In genomic region chr2:10444463-10444862, GRCh38 we compare ENCODE assay signal across 17 cellular contexts. TPM values are rescaled to one million over a fixed set of nuclear protein-coding genes. Genes with fewer than 3 reads are reported as not detected.
DNase-seq lines count a peak whose midpoint lies in the region; ATAC-seq, FAIRE-seq and TF ChIP-seq lines count a peak whose summit lies in the region.
"Had no signal": no experiment of that assay in that cellular context is flagged by ENCODE, and none has a peak within 500 bp of the region (broad histone marks: within the 10 kb centered on the region; RNA-seq: fewer than 3 reads in every experiment).

No MANE protein-coding gene starts in this region.

- H3K36me3 Mint-ChIP-seq in astrocyte (ENCODE audit: low read depth, unreplicated experiment) = peaks cover 19% of the 10 kb centered on the region
- H3K36me3 Mint-ChIP-seq in stimulated activated effector memory CD8-positive, alpha-beta T cell treated with anti-CD3 and anti-CD28 coated beads, Interleukin-12 subunit alpha, Interleukin-12 subunit beta, amount 100 ng/mL, for 72 hours = peaks cover 71% of the 10 kb centered on the region

- H3K9me3 ChIP-seq in astrocyte (ENCODE audit: insufficient read depth, low read depth, low read length) = no peaks in the 10 kb centered on the region

- no peak overlapping the region for H3K27ac Mint-ChIP-seq in astrocyte (ENCODE audit: unreplicated experiment)
- no peak overlapping the region for H3K27ac Mint-ChIP-seq in stimulated activated effector memory CD8-positive, alpha-beta T cell treated with anti-CD3 and anti-CD28 coated beads, Interleukin-12 subunit alpha, Interleukin-12 subunit beta, amount 100 ng/mL, for 72 hours

- peak overlapping the region; percentile 89 for H3K4me2 ChIP-seq in astrocyte (ENCODE audit: low read length)

- no peak overlapping the region for H3K9ac ChIP-seq in astrocyte (ENCODE audit: low read length)

- no peak for FAIRE-seq in RCC 7860 (lab: Jason Lieb, UNC)
- FAIRE-seq in astrocyte (lab: Jason Lieb, UNC) = no peak
- FAIRE-seq: GM18507 had no signal

- peaks cover 2% of the 10 kb centered on the region for H3K4me1 Mint-ChIP-seq in astrocyte (ENCODE audit: low read depth, unreplicated experiment)
- peaks cover 30% of the 10 kb centered on the region for H3K4me1 Mint-ChIP-seq in stimulated activated effector memory CD8-positive, alpha-beta T cell treated with anti-CD3 and anti-CD28 coated beads, Interleukin-12 subunit alpha, Interleukin-12 subunit beta, amount 100 ng/mL, for 72 hours

- intact Hi-C loops in dorsolateral prefrontal cortex (cut with DNase I) = loop anchor here in 1 of 2 donors (10.0 kb wide), 1 partner anchor 220 kb away; no protein-coding TSS in a partner anchor

- H3K27ac ChIP-seq in astrocyte (ENCODE audit: low read depth, low read length) (no peak overlapping the region), dorsolateral prefrontal cortex (no peak overlapping the region)
- H3K27ac ChIP-seq: VCaP had no signal

- peak; percentile 67 for ATAC-seq in stimulated activated effector memory CD8-positive, alpha-beta T cell treated with anti-CD3 and anti-CD28 coated beads, Interleukin-12 subunit alpha, Interleukin-12 subunit beta, amount 100 ng/mL, for 72 hours
- ATAC-seq: left lobe of liver, Right ventricle myocardium inferior had no signal

- H3K27me3 ChIP-seq in astrocyte (ENCODE audit: insufficient read depth, low read length) (no peaks in the 10 kb centered on the region), dorsolateral prefrontal cortex (no peaks in the 10 kb centered on the region)

- DNase-seq in activated CD8-positive, alpha-beta memory T cell treated with anti-CD3 and anti-CD28 coated beads for 24 hours = peak; percentile 66
- no peak for DNase-seq in activated CD8-positive, alpha-beta memory T cell treated with anti-CD3 and anti-CD28 coated beads, Interleukin-2, amount 50 U/mL, for 48 hours
- DNase-seq in RCC 7860 (ENCODE audit: low spot score) (peak; percentile 31), astrocyte (ENCODE audit: low read depth) (peak; percentile 31), NCI-H187 treated with DMSO at 0.1 percent for 48 hours (lab: John Stamatoyannopoulos, UW) (no peak), dorsolateral prefrontal cortex (no peak), DMS 273 treated with DMSO at 0.1 percent for 48 hours (lab: John Stamatoyannopoulos, UW) (no peak)
- DNase-seq in stimulated activated effector memory CD8-positive, alpha-beta T cell treated with anti-CD3 and anti-CD28 coated beads, Interleukin-12 subunit alpha, Interleukin-12 subunit beta, amount 100 ng/mL, for 72 hours (ENCODE audit: low spot score in 2 of 2) = peak in 1 of 2 donors; percentile 77
- DNase-seq: ACHN, DMS79 treated with DMSO at 0.1 percent for 48 hours, head of caudate nucleus, NCI-H2171, occipital lobe had no signal

- H3K4me1 ChIP-seq in astrocyte (ENCODE audit: insufficient read depth, low read length) = peaks cover 19% of the 10 kb centered on the region

- H3K27me3 Mint-ChIP-seq in astrocyte (ENCODE audit: low read depth, unreplicated experiment) = no peaks in the 10 kb centered on the region

- H3K36me3 ChIP-seq in astrocyte (ENCODE audit: insufficient read depth, low read length) = peaks cover 53% of the 10 kb centered on the region

- H3K4me3 Mint-ChIP-seq in astrocyte (ENCODE audit: unreplicated experiment) = no peak overlapping the region
- H3K4me3 Mint-ChIP-seq in stimulated activated effector memory CD8-positive, alpha-beta T cell treated with anti-CD3 and anti-CD28 coated beads, Interleukin-12 subunit alpha, Interleukin-12 subunit beta, amount 100 ng/mL, for 72 hours = peak overlapping the region; percentile 76

- no peak overlapping the region for H3K4me3 ChIP-seq in astrocyte (ENCODE audit: insufficient read depth, low read depth, low read length)
- no peak overlapping the region for H3K4me3 ChIP-seq in dorsolateral prefrontal cortex

- H3K9me3 Mint-ChIP-seq in astrocyte (ENCODE audit: unreplicated experiment) = no peaks in the 10 kb centered on the region
- no peaks in the 10 kb centered on the region for H3K9me3 Mint-ChIP-seq in stimulated activated effector memory CD8-positive, alpha-beta T cell treated with anti-CD3 and anti-CD28 coated beads, Interleukin-12 subunit alpha, Interleukin-12 subunit beta, amount 100 ng/mL, for 72 hours

- TF ChIP-seq CTCF in astrocyte (IDR thresholded peaks at IDR 0.05; ENCODE audit: insufficient read depth, low read depth, low read length) = no peak
- TF ChIP-seq CTCF in dorsolateral prefrontal cortex (IDR thresholded peaks at IDR 0.05 in 54 of 56, conservative IDR thresholded peaks at IDR 0.05 in 2 of 56; ENCODE audit: low read depth in 1 of 56, partially characterized antibody in 56 of 56) = no peak

- peaks cover 52% of the 10 kb centered on the region for H3K79me2 ChIP-seq in astrocyte (ENCODE audit: insufficient read depth, low read length)

- H2AFZ ChIP-seq in astrocyte (ENCODE audit: low read depth, low read length) = no peak overlapping the region

- H4K20me1 ChIP-seq in astrocyte (ENCODE audit: insufficient read depth, low read length) = peaks cover 72% of the 10 kb centered on the region

RNA-seq across cellular contexts. Expression of gene ODC1, which starts 3.7 kb away (rescaled TPM):
- total RNA-seq in astrocyte (85.3 and 119 TPM in 2 replicates), dorsolateral prefrontal cortex (10 to 100 TPM; 11.1 to 44.4 (median 22.4) TPM)

Comparison
In these comparisons a context has a peak if more than half of its experiments do, and no peak if none do; other contexts are left out.
1. DNase-seq: peak in activated CD8-positive, alpha-beta memory T cell treated with anti-CD3 and anti-CD28 coated beads for 24 hours (single experiment), RCC 7860 (single experiment) and astrocyte (single experiment); none in activated CD8-positive, alpha-beta memory T cell treated with anti-CD3 and anti-CD28 coated beads, Interleukin-2, amount 50 U/mL, for 48 hours (single experiment), NCI-H187 treated with DMSO at 0.1 percent for 48 hours (single experiment), dorsolateral prefrontal cortex (0 of 10) and DMS 273 treated with DMSO at 0.1 percent for 48 hours (single experiment).